In the genomic region with DNA sequence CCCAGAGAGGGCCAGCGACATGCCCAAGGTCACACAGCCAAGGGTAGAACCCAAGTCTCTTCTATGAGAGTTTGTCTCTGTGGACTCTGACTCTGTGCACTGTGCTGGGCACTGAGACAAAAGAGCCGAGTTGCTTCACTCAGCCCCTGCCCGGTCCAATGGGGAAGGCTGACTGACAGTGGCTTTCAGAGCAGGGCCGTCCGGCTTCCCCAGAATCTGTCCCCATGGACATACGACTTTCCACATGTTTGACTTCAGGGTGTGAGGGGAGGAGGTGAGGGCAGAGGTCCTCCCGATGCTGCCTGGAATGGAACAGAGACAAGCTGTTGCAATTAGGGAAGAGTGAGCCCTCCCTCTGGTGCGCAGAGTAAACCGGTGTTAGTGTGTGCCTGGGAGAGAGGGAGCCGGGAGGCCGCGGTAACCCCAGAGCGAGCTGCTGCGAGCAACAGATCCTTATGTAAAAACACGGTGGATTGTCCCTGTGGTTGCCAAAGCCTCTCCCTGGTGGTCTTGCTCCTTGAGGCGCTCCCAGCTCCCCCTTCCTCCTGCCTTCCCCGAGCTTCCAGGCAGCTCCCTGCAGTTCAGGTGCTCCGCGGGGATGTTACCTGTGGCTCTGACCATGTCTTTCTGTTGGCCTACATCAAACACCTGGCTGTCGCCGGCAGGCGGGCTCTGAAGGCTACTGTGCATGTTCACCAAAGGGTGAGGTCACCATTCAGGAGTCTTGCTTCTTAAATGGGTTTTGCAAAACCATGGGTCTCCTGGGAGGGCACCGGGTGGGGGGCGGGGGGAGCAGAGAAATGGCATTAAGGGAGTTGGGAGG, we compare ENCODE assay signal across 8 cellular contexts. TPM values are rescaled to one million over a fixed set of nuclear protein-coding genes. Genes with fewer than 3 reads are reported as not detected.
A peak's percentile ranks its signal among the peaks of the same experiment; 100 is the strongest.
DNase-seq lines count a peak whose midpoint lies in the region; ATAC-seq and TF ChIP-seq lines count a peak whose summit lies in the region.

No MANE protein-coding gene starts in this region.

- H3K27ac ChIP-seq in epithelial cell of prostate: peak overlapping the region; percentile 77

- H3K4me3 Mint-ChIP-seq in Calu3 (ENCODE audit: low read depth, unreplicated experiment) (peak overlapping the region; percentile 87), naive B cell (peak overlapping the region; percentile 68 to 89 (median 82))

- intact Hi-C loops in Calu3 (cut with micrococcal nuclease; ENCODE audit: unreplicated experiment): loop anchor here (5.0 kb wide), 1 partner anchor 94 kb away; no protein-coding TSS in a partner anchor

- H3K36me3 ChIP-seq in NT2/D1 (ENCODE audit: insufficient read depth, insufficient read length, low read length): no peaks in the 10 kb centered on the region

- TF ChIP-seq CTCF in Calu3 (IDR thresholded peaks at IDR 0.05; ENCODE audit: unreplicated experiment): no peak

- no peaks in the 10 kb centered on the region for H3K9me3 Mint-ChIP-seq in Calu3 (ENCODE audit: low read depth, unreplicated experiment)
- H3K9me3 Mint-ChIP-seq in naive B cell: no peaks in the 10 kb centered on the region

- H3K27ac Mint-ChIP-seq in Calu3 (ENCODE audit: unreplicated experiment) (peak overlapping the region; percentile 80), naive B cell (peak overlapping the region; percentile 24 to 88 (median 76))

- peak overlapping the region; percentile 69 for H3K9ac ChIP-seq in NT2/D1 (ENCODE audit: insufficient read length, low read depth)

- peaks cover 13% of the 10 kb centered on the region for H3K4me1 ChIP-seq in NT2/D1 (ENCODE audit: insufficient read depth, insufficient read length)

- H3K27me3 ChIP-seq in NT2/D1 (ENCODE audit: insufficient read depth, insufficient read length): peaks cover 19% of the 10 kb centered on the region

- H3K4me3 ChIP-seq in NT2/D1 (ENCODE audit: insufficient read length, low read depth): peak overlapping the region; percentile 57

- H3K4me1 Mint-ChIP-seq in Calu3 (ENCODE audit: low read depth, unreplicated experiment) (peaks cover 51% of the 10 kb centered on the region), naive B cell (peaks cover 49 to 55% (median 53%) of the 10 kb centered on the region in 3 donors)

- ATAC-seq in naive B cell (ENCODE audit: low read depth in 2 of 2) (no peak), GM21390 (IDR thresholded peaks at IDR 0.05; ENCODE audit: unreplicated experiment) (no peak), HG02571 (IDR thresholded peaks at IDR 0.05; ENCODE audit: unreplicated experiment) (no peak)

- CTCF ChIA-PET in Calu3 (lab: Charles Lee): interaction anchor here (0.5 to 0.8 kb wide), 4 partner anchors 52 to 278 kb away, joined by 3 to 12 read pairs (median 8); no protein-coding TSS in a partner anchor
- CTCF ChIA-PET in HEK293T (lab: Yijun Ruan, JAX): no interaction called here

- DNase-seq in Calu3 (peak; percentile 34), NT2/D1 (ENCODE audit: low read depth, low spot score) (no peak), epithelial cell of prostate (ENCODE audit: low read depth, low spot score) (no peak), naive B cell (no peak), HEK293T (ENCODE audit: extremely low spot score) (no peak), AML-193 (lab: John Stamatoyannopoulos, UW) (no peak)

- H3K9me3 ChIP-seq in NT2/D1 (ENCODE audit: insufficient read depth, low read length): no peaks in the 10 kb centered on the region

- peaks cover 31% of the 10 kb centered on the region for H3K36me3 Mint-ChIP-seq in Calu3 (ENCODE audit: insufficient read depth, unreplicated experiment)
- H3K36me3 Mint-ChIP-seq in naive B cell: peaks cover 0 to 7% of the 10 kb centered on the region in 2 donors

- BruUV-seq in Calu3 (replicated peaks; lab: Mats Ljungman, UMichigan): TSS peak; percentile 24

- no peaks in the 10 kb centered on the region for H3K27me3 Mint-ChIP-seq in Calu3 (ENCODE audit: unreplicated experiment)
- peaks cover 18 to 39% (median 31%) of the 10 kb centered on the region in 3 donors for H3K27me3 Mint-ChIP-seq in naive B cell

- POLR2A ChIA-PET in HEK293T (lab: Yijun Ruan, JAX): no interaction called here

TF ChIP-seq in HEK293T, 16 proteins besides CTCF, POLR2A, EP300 and RAD21:
- TF ChIP-seq SUZ12 (IDR thresholded peaks at IDR 0.05) (no peak), ELF4 (IDR thresholded peaks at IDR 0.05) (no peak), L3MBTL2 (conservative IDR thresholded peaks at IDR 0.05) (no peak), FOXK2 (IDR thresholded peaks at IDR 0.05) (no peak), LEF1 (IDR thresholded peaks at IDR 0.05; ENCODE audit: borderline replicate concordance) (no peak), ZNF384 (IDR thresholded peaks at IDR 0.05) (no peak)

RNA-seq across cellular contexts. Expression of gene SIRPA, which starts 0.7 kb away (rescaled TPM):
- total RNA-seq in Calu3 (2022): 24.0 and 28.3 TPM in 2 replicates
- polyA plus RNA-seq in naive B cell (ENCODE audit: low read depth in 6 of 6): under 1 TPM in 4 of 6 donors, not detected in 2; 0.24 to 0.44 (median 0.26) TPM
